Comparison of ENCODE assay signal across 8 cellular contexts in the genomic region with DNA sequence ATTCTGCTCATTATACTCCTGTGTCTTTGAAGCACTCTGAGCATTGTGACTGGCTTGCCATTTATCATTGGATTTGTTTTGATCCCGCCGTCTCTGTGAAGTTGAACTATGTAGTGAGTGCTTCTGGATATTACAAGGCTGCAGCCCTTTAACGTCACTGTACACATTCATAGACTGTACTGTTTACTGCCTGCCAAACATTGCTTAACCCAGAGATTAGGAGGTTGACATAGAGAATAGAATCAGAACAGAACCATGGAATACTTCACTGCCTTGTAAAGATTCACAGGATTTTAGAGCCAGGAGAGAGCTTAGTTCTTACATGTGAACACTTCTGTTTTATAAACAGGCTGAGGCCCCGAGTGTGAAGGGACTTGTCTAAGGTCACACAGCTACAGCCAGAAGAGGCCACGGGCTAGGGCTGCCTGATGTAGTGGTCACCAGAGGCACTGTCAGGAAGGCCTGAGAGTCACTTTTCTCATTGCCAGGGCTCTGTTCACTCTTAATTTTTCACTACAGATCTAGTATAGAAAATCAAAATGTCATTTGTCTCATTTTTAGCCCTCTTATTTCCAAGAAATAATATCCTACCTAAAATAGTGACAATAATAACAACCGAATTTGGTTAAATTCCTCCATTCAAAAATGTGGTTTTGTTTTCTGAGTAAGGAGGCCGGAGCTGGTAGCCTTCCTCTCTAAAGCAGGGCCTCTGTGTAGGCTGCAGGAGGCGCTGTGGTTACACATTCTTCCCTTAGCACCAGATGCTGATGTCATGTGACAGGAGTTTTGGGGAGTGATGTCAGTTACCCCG.
A peak's percentile ranks its signal among the peaks of the same experiment; 100 is the strongest.
DNase-seq lines count a peak whose midpoint lies in the region; ATAC-seq, FAIRE-seq and TF ChIP-seq lines count a peak whose summit lies in the region.

No MANE protein-coding gene starts in this region.

- H3K36me3 ChIP-seq in H7 (replicated peaks; ENCODE audit: control insufficient read depth, insufficient read depth, low read length): peaks cover 25% of the 10 kb centered on the region
- peaks cover 14 to 44% of the 10 kb centered on the region in 2 experiments for H3K36me3 ChIP-seq in trophoblast cell (ENCODE audit: control insufficient read depth in 1 of 2, insufficient read depth in 2 of 2, low read length in 2 of 2)

- no peak overlapping the region for H2BK5ac ChIP-seq in trophoblast cell (ENCODE audit: low read depth, low read length, poor library complexity)

- no peak overlapping the region for H2BK12ac ChIP-seq in trophoblast cell (ENCODE audit: low read length)

- FAIRE-seq in D721Med (lab: Jason Lieb, UNC): no peak

- no CpG with 5 or more reads among the region's 9 CpGs for WGBS in trophoblast cell (ENCODE audit: extremely low coverage, insufficient coverage, insufficient read length)

- H4K12ac ChIP-seq in trophoblast cell (ENCODE audit: low read depth, low read length): no peak overlapping the region

- peak; percentile 58 for TF ChIP-seq CTCF in D721Med (IDR thresholded peaks at IDR 0.05; ENCODE audit: insufficient read depth, missing control alignments)

- H3K4me2 ChIP-seq in trophoblast cell (ENCODE audit: low read length): no peak overlapping the region

- no peak overlapping the region for H3K14ac ChIP-seq in trophoblast cell (ENCODE audit: low read length)

- H3K9ac ChIP-seq in trophoblast cell (ENCODE audit: low read length): no peak overlapping the region

- H2BK120ac ChIP-seq in trophoblast cell (ENCODE audit: insufficient read depth, low read length, poor library complexity): no peak overlapping the region

- H3K23ac ChIP-seq in trophoblast cell (ENCODE audit: low read length): no peak overlapping the region

- intact Hi-C loops in head of caudate nucleus (cut with DNase I): loop anchor here (5.0 kb wide), 2 partner anchors 58 to 143 kb away; no protein-coding TSS in a partner anchor

- H3K4ac ChIP-seq in trophoblast cell (ENCODE audit: low read depth, low read length): no peak overlapping the region

- no peak for DNase-seq in D721Med (ENCODE audit: insufficient read length, low spot score)
- DNase-seq in H7: peak; percentile 68
- peak; percentile 23 for DNase-seq in NOMO-1 treated with dmso at 0.1 percent for 144 hours (lab: John Stamatoyannopoulos, UW; ENCODE audit: unreplicated experiment)
- peak; percentile 31 for DNase-seq in activated naive CD4-positive, alpha-beta T cell treated with Interleukin-2 at 50 U/mL for 16 hours
- peak; percentile 23 to 88 (median 72) for DNase-seq in head of caudate nucleus
- peak; percentile 7 to 44 for DNase-seq in trophoblast cell
- no peak for DNase-seq in NCI-H1436 (lab: John Stamatoyannopoulos, UW)

- H3K79me1 ChIP-seq in trophoblast cell (ENCODE audit: low read length): no peaks in the 10 kb centered on the region

- no peak for ATAC-seq in GM21717 (IDR thresholded peaks at IDR 0.05; ENCODE audit: unreplicated experiment)

- no peak overlapping the region for H3K18ac ChIP-seq in trophoblast cell (ENCODE audit: low read length)

- no peak overlapping the region for H2AFZ ChIP-seq in trophoblast cell (ENCODE audit: insufficient read depth, low read length, poor library complexity)

- H3K27ac ChIP-seq in trophoblast cell (ENCODE audit: low read depth, low read length): no peak overlapping the region

- H3K27me3 ChIP-seq in H7 (ENCODE audit: control insufficient read depth, insufficient read depth, low read length) (no peaks in the 10 kb centered on the region), trophoblast cell (ENCODE audit: insufficient read depth, low read length) (no peaks in the 10 kb centered on the region)

- H4K8ac ChIP-seq in trophoblast cell (ENCODE audit: low read depth, low read length): no peak overlapping the region

- no peak overlapping the region for H4K91ac ChIP-seq in trophoblast cell (ENCODE audit: low read depth, low read length)

- H3K4me1 ChIP-seq in trophoblast cell (ENCODE audit: control insufficient read depth in 1 of 2, insufficient read depth in 2 of 2, low read length in 2 of 2): no peaks in the 10 kb centered on the region

- no peaks in the 10 kb centered on the region for H3K9me3 ChIP-seq in trophoblast cell (ENCODE audit: insufficient read depth, low read depth, low read length)

- H2AK5ac ChIP-seq in trophoblast cell (ENCODE audit: low read length): no peak overlapping the region

- no peaks in the 10 kb centered on the region for H3K79me2 ChIP-seq in trophoblast cell (ENCODE audit: control insufficient read depth, insufficient read depth, low read length, poor library complexity)

- H3K4me3 ChIP-seq in H7 (ENCODE audit: insufficient read depth, low read depth, low read length): no peak overlapping the region
- no peak overlapping the region for H3K4me3 ChIP-seq in trophoblast cell (ENCODE audit: low read depth, low read length)

Comparison
In these comparisons a context has a peak if more than half of its experiments do, and no peak if none do; other contexts are left out.
1. DNase-seq: peak in H7 (single experiment), NOMO-1 treated with dmso at 0.1 percent for 144 hours (single experiment), activated naive CD4-positive, alpha-beta T cell treated with Interleukin-2 at 50 U/mL for 16 hours (single experiment), head of caudate nucleus (42 of 42) and trophoblast cell (2 of 2); none in D721Med (single experiment) and NCI-H1436 (single experiment).